Comparison of ENCODE assay signal across 25 cellular contexts in the genomic region with DNA sequence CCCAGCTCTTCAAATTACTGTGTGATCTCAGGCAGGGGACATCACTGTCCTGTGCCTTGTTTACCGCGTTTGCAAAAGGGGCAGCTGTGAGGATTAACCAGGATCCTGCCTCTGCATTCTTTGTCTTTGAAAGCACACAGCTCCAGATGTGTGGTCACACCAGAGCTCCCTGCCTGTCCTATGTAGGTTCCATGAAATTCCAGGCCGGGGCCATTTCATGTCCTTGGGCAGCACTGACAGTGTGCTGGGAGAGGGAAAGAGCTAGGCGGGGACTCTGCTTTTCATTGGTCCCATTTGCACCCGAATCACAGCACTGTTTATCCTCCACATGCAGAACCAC.
"Had no signal": no experiment of that assay in that cellular context is flagged by ENCODE, and none has a peak within 500 bp of the region (broad histone marks: within the 10 kb centered on the region; RNA-seq: fewer than 3 reads in every experiment).

No MANE protein-coding gene starts in this region.

- H3K4me3 Mint-ChIP-seq: activated CD8-positive, alpha-beta T cell treated with anti-CD3 and anti-CD28 coated beads for 36 hours; activated naive CD8-positive, alpha-beta T cell treated with anti-CD3 and anti-CD28 coated beads, Interleukin-2, amount 50 U/mL, for 24 hours; activated T-cell treated with anti-CD3 and anti-CD28 coated beads, Interleukin-2, amount 50 U/mL, for 72 hours; central memory CD8-positive, alpha-beta T cell; T-helper 1 cell treated with Interleukin-12 subunit alpha and Interleukin-12 subunit beta and Interleukin-4 antibody, amounts not matched to agents 30 μg/mL and 1 μg/mL, for 36 hours had no signal

- H3K9me3 ChIP-seq: ascending aorta, body of pancreas had no signal

- H3K4me1 ChIP-seq: ascending aorta had no signal

- H3K27ac ChIP-seq: ascending aorta, body of pancreas, RWPE1 had no signal

- H3K27ac Mint-ChIP-seq: activated CD8-positive, alpha-beta T cell treated with anti-CD3 and anti-CD28 coated beads for 36 hours; activated naive CD4-positive, alpha-beta T cell treated with anti-CD3 and anti-CD28 coated beads, Interleukin-2, amount 50 U/mL, for 72 hours; activated naive CD8-positive, alpha-beta T cell treated with anti-CD3 and anti-CD28 coated beads, Interleukin-2, amount 50 U/mL, for 24 hours; activated T-cell treated with anti-CD3 and anti-CD28 coated beads, Interleukin-2, amount 50 U/mL, for 72 hours; activated T-helper 2 cell treated with anti-CD3 and anti-CD28 coated beads, Interferon-gamma antibody, Interleukin-2, Interleukin-4, amounts not matched to agents 10 μg/mL and 5 μg/mL and 100 μg/mL, durations not matched to agents 14 hours and 24 hours and 36 hours; T-helper 1 cell treated with Interleukin-12 subunit alpha and Interleukin-12 subunit beta and Interleukin-4 antibody, amounts not matched to agents 30 μg/mL and 1 μg/mL, for 36 hours had no signal

- H3K4me3 ChIP-seq: ascending aorta, body of pancreas had no signal

- H3K27me3 ChIP-seq: ascending aorta, body of pancreas had no signal

- H3K36me3 Mint-ChIP-seq: activated naive CD4-positive, alpha-beta T cell treated with anti-CD3 and anti-CD28 coated beads, Interleukin-2, amount 50 U/mL, for 72 hours had no signal

- DNase-seq: activated CD4-positive, alpha-beta T cell treated with anti-CD3 and anti-CD28 coated beads for 4 hours; activated CD8-positive, alpha-beta memory T cell treated with anti-CD3 and anti-CD28 coated beads, Interleukin-2, amount 50 U/mL, for 4 hours; activated CD8-positive, alpha-beta T cell treated with anti-CD3 and anti-CD28 coated beads for 36 hours; activated naive CD8-positive, alpha-beta T cell treated with anti-CD3 and anti-CD28 coated beads, Interleukin-2, amount 50 U/mL, for 24 hours; activated T-cell treated with anti-CD3 and anti-CD28 coated beads, Interleukin-2, amount 50 U/mL, for 72 hours; amniotic stem cell; body of pancreas; NCI-H1048; NCI-H146; NCI-H2029; NCI-H2107; NCI-H226; NCI-H526; NCI-H774; NK-92 treated with Interleukin-12 subunit alpha and Interleukin-12 subunit beta, amount 100 ng/mL, for 24 hours; OCI-M1; Right ventricle myocardium superior had no signal

- H3K9me3 Mint-ChIP-seq: activated CD8-positive, alpha-beta T cell treated with anti-CD3 and anti-CD28 coated beads for 36 hours; activated naive CD4-positive, alpha-beta T cell treated with anti-CD3 and anti-CD28 coated beads, Interleukin-2, amount 50 U/mL, for 72 hours; activated naive CD8-positive, alpha-beta T cell treated with anti-CD3 and anti-CD28 coated beads, Interleukin-2, amount 50 U/mL, for 24 hours; activated T-cell treated with anti-CD3 and anti-CD28 coated beads, Interleukin-2, amount 50 U/mL, for 72 hours; activated T-helper 2 cell treated with anti-CD3 and anti-CD28 coated beads, Interferon-gamma antibody, Interleukin-2, Interleukin-4, amounts not matched to agents 10 μg/mL and 5 μg/mL and 100 μg/mL, durations not matched to agents 14 hours and 24 hours and 36 hours; central memory CD8-positive, alpha-beta T cell; T-helper 1 cell treated with Interleukin-12 subunit alpha and Interleukin-12 subunit beta and Interleukin-4 antibody, amounts not matched to agents 30 μg/mL and 1 μg/mL, for 36 hours had no signal

- H3K27me3 Mint-ChIP-seq: activated CD8-positive, alpha-beta T cell treated with anti-CD3 and anti-CD28 coated beads for 36 hours; activated naive CD8-positive, alpha-beta T cell treated with anti-CD3 and anti-CD28 coated beads, Interleukin-2, amount 50 U/mL, for 24 hours; central memory CD8-positive, alpha-beta T cell had no signal

- ATAC-seq: activated CD4-positive, CD25-positive, alpha-beta regulatory T cell treated with anti-CD3 and anti-CD28 coated beads, Interleukin-2, amount 50 U/mL, for 24 hours; activated CD8-positive, alpha-beta T cell treated with anti-CD3 and anti-CD28 coated beads for 36 hours; activated naive CD4-positive, alpha-beta T cell treated with anti-CD3 and anti-CD28 coated beads, Interleukin-2, amount 50 U/mL, for 72 hours; activated naive CD8-positive, alpha-beta T cell treated with anti-CD3 and anti-CD28 coated beads, Interleukin-2, amount 50 U/mL, for 24 hours; activated T-cell treated with anti-CD3 and anti-CD28 coated beads, Interleukin-2, amount 50 U/mL, for 72 hours; body of pancreas; Panc1 had no signal
